In genomic region chr4:7020290-7020689, GRCh38 we compare ENCODE assay signal across 25 cellular contexts. TPM values are rescaled to one million over a fixed set of nuclear protein-coding genes. Genes with fewer than 3 reads are reported as not detected.
DNase-seq lines count a peak whose midpoint lies in the region; ATAC-seq and TF ChIP-seq lines count a peak whose summit lies in the region.
"Had no signal": no experiment of that assay in that cellular context is flagged by ENCODE, and none has a peak within 500 bp of the region (broad histone marks: within the 10 kb centered on the region; RNA-seq: fewer than 3 reads in every experiment).

No MANE protein-coding gene starts in this region.

- H3K4me1 ChIP-seq in osteoblast (ENCODE audit: insufficient read depth, low read length): peaks cover 11% of the 10 kb centered on the region
- H3K4me1 ChIP-seq: gastroesophageal sphincter had no signal

- TF ChIP-seq CTCF in chondrocyte (IDR thresholded peaks at IDR 0.05) (no peak), osteoblast (IDR thresholded peaks at IDR 0.05; ENCODE audit: extremely low read depth, low read depth, low read length) (no peak)

- H3K27ac ChIP-seq in osteoblast (ENCODE audit: low read depth, low read length): no peak overlapping the region
- H3K27ac ChIP-seq: gastroesophageal sphincter, KMS-11, left ventricle myocardium inferior had no signal

- DNase-seq in activated T-cell treated with anti-CD3 and anti-CD28 coated beads, Interleukin-2, amount 50 U/mL, for 72 hours: no peak
- DNase-seq in activated T-cell treated with anti-CD3 and anti-CD28 coated beads, Interleukin-2, amount 50 U/mL, for 1 hour: no peak
- DNase-seq in M059J (ENCODE audit: low read depth) (peak; percentile 26), chondrocyte (ENCODE audit: low spot score) (peak; percentile 48), osteoblast (ENCODE audit: insufficient read length, low spot score, missing footprints) (peak; percentile 41), NCI-H524 treated with DMSO at 0.1 percent for 48 hours (lab: John Stamatoyannopoulos, UW) (no peak)
- DNase-seq: activated CD4-positive, alpha-beta T cell treated with anti-CD3 and anti-CD28 coated beads for 48 hours; activated naive CD4-positive, alpha-beta T cell treated with anti-CD3 and anti-CD28 coated beads, Interleukin-2, amount 50 U/mL, for 16 hours; AML-193; caudate nucleus; CD4-positive, alpha-beta memory T cell; GOT3; hippocampal formation; left ventricle myocardium inferior; midbrain; naive thymus-derived CD4-positive, alpha-beta T cell; NCI-H1436 treated with DMSO at 0.1 percent for 48 hours; NCI-H2107; NCI-H774; small intestine; trophoblast cell had no signal

- no peaks in the 10 kb centered on the region for H3K27me3 ChIP-seq in osteoblast (ENCODE audit: insufficient read depth, low read length)
- H3K27me3 ChIP-seq: gastroesophageal sphincter had no signal

- peaks cover 9% of the 10 kb centered on the region for H3K36me3 ChIP-seq in osteoblast (ENCODE audit: insufficient read depth, low read length)

- H4K20me1 ChIP-seq in osteoblast (ENCODE audit: insufficient read depth, low read length): no peaks in the 10 kb centered on the region

- H3K79me2 ChIP-seq in osteoblast (ENCODE audit: insufficient read depth, low read length): no peaks in the 10 kb centered on the region

- peaks cover 0 to 6% of the 10 kb centered on the region in 2 donors for H3K36me3 Mint-ChIP-seq in activated T-cell treated with anti-CD3 and anti-CD28 coated beads, Interleukin-2, amount 50 U/mL, for 72 hours (ENCODE audit: insufficient read depth in 2 of 2)
- peaks cover 5% of the 10 kb centered on the region for H3K36me3 Mint-ChIP-seq in chondrocyte (ENCODE audit: low read depth)

- no peaks in the 10 kb centered on the region for H3K9me3 Mint-ChIP-seq in activated T-cell treated with anti-CD3 and anti-CD28 coated beads, Interleukin-2, amount 50 U/mL, for 72 hours
- H3K9me3 Mint-ChIP-seq in chondrocyte (ENCODE audit: low read depth): no peaks in the 10 kb centered on the region
- H3K9me3 Mint-ChIP-seq: CD4-positive, alpha-beta memory T cell had no signal

- no peak overlapping the region for H3K4me3 ChIP-seq in osteoblast (ENCODE audit: insufficient read depth, low read length)
- H3K4me3 ChIP-seq: gastroesophageal sphincter, left ventricle myocardium inferior had no signal

- H3K4me1 Mint-ChIP-seq in activated T-cell treated with anti-CD3 and anti-CD28 coated beads, Interleukin-2, amount 50 U/mL, for 72 hours (ENCODE audit: low read depth): no peaks in the 10 kb centered on the region
- peaks cover 28% of the 10 kb centered on the region for H3K4me1 Mint-ChIP-seq in chondrocyte (ENCODE audit: low read depth)

- H3K4me2 ChIP-seq in osteoblast (ENCODE audit: insufficient read depth, low read length): no peak overlapping the region
- H3K4me2 ChIP-seq: KMS-11 had no signal

- no peaks in the 10 kb centered on the region for H3K9me3 ChIP-seq in osteoblast (ENCODE audit: low read depth, low read length)
- H3K9me3 ChIP-seq: gastroesophageal sphincter, left ventricle myocardium inferior had no signal

- H3K27ac Mint-ChIP-seq in activated T-cell treated with anti-CD3 and anti-CD28 coated beads, Interleukin-2, amount 50 U/mL, for 72 hours: peak overlapping the region; percentile 23
- H3K27ac Mint-ChIP-seq in chondrocyte (ENCODE audit: unreplicated experiment): peak overlapping the region; percentile 87

- no peaks in the 10 kb centered on the region for H3K27me3 Mint-ChIP-seq in activated T-cell treated with anti-CD3 and anti-CD28 coated beads, Interleukin-2, amount 50 U/mL, for 72 hours (ENCODE audit: low read depth)
- no peaks in the 10 kb centered on the region for H3K27me3 Mint-ChIP-seq in chondrocyte (ENCODE audit: low read depth)
- H3K27me3 Mint-ChIP-seq: CD4-positive, alpha-beta memory T cell; naive thymus-derived CD4-positive, alpha-beta T cell had no signal

- H2AFZ ChIP-seq in osteoblast (ENCODE audit: low read length): no peak overlapping the region

- no peak for ATAC-seq in activated T-cell treated with anti-CD3 and anti-CD28 coated beads, Interleukin-2, amount 50 U/mL, for 72 hours (replicated peaks in 1 of 2)
- no peak for ATAC-seq in HG02870 (IDR thresholded peaks at IDR 0.05; ENCODE audit: unreplicated experiment)
- ATAC-seq in GM21515 (IDR thresholded peaks at IDR 0.05; ENCODE audit: unreplicated experiment): no peak
- ATAC-seq: gastroesophageal sphincter; naive thymus-derived CD4-positive, alpha-beta T cell had no signal

- no peak overlapping the region for H3K4me3 Mint-ChIP-seq in activated T-cell treated with anti-CD3 and anti-CD28 coated beads, Interleukin-2, amount 50 U/mL, for 72 hours
- no peak overlapping the region for H3K4me3 Mint-ChIP-seq in chondrocyte (ENCODE audit: unreplicated experiment)
- H3K4me3 Mint-ChIP-seq: CD4-positive, alpha-beta memory T cell; naive thymus-derived CD4-positive, alpha-beta T cell had no signal

RNA-seq across cellular contexts. Expression of gene TADA2B, which starts 22.9 kb away (rescaled TPM):
- 10 to 100 TPM; 14.5 to 15.3 TPM for total RNA-seq in activated T-cell treated with anti-CD3 and anti-CD28 coated beads, Interleukin-2, amount 50 U/mL, for 72 hours
- total RNA-seq in M059J (2014; rRNA removed; shearing (Covaris generic)): 7.6 and 11.0 TPM in 2 replicates
- total RNA-seq in chondrocyte (18.5 to 18.9 TPM (median 18.8 TPM) in 3 replicates), osteoblast (12.7 and 13.0 TPM in 2 replicates)

RNA-seq across cellular contexts. Expression of gene GRPEL1, which starts 47.6 kb away (rescaled TPM):
- 10 to 100 TPM; 47.6 to 65.5 TPM for total RNA-seq in activated T-cell treated with anti-CD3 and anti-CD28 coated beads, Interleukin-2, amount 50 U/mL, for 72 hours
- total RNA-seq in M059J (2014; rRNA removed; shearing (Covaris generic)): 36.7 and 52.5 TPM in 2 replicates
- total RNA-seq in chondrocyte (21.8 to 25.8 TPM (median 24.1 TPM) in 3 replicates), osteoblast (10.3 and 21.0 TPM in 2 replicates)

Comparison
In these comparisons a context has a peak if more than half of its experiments do, and no peak if none do; other contexts are left out.
1. DNase-seq: peak in M059J (single experiment), chondrocyte (single experiment) and osteoblast (single experiment); none in activated T-cell treated with anti-CD3 and anti-CD28 coated beads, Interleukin-2, amount 50 U/mL, for 72 hours (0 of 2), activated T-cell treated with anti-CD3 and anti-CD28 coated beads, Interleukin-2, amount 50 U/mL, for 1 hour (single experiment) and NCI-H524 treated with DMSO at 0.1 percent for 48 hours (single experiment).